Comparison of ENCODE assay signal across 28 cellular contexts in the genomic region with DNA sequence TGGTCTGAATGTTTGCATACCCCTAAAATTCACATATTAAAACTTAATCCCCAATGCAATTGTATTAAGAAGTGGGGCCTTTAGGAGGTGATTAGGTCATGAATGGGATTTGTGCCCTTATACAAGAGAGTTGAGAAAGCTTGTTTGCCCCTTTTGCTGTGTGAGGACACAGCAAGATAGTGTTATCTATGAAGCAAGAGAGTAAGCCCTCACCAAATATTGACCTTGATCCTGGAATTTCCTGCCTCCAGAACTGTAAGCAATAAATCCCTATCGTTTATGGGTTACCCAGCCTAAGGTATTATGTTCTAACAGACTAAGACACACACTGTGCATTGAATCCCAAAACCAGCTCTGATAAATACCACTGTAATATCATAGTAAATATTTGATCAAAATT.
"Had no signal": no experiment of that assay in that cellular context is flagged by ENCODE, and none has a peak within 500 bp of the region (broad histone marks: within the 10 kb centered on the region; RNA-seq: fewer than 3 reads in every experiment).

No MANE protein-coding gene starts in this region.

- H3K27me3 ChIP-seq: adrenal gland, MG63, Peyer's patch, SJCRH30 had no signal

- DNase-seq: activated CD4-positive, alpha-beta T cell treated with anti-CD3 and anti-CD28 coated beads for 48 hours; activated CD4-positive, alpha-beta T cell treated with anti-CD3 and anti-CD28 coated beads, Interleukin-2, amount 50 U/mL, for 4 hours; activated CD4-positive, CD25-positive, alpha-beta regulatory T cell treated with anti-CD3 and anti-CD28 coated beads, Interleukin-2, amount 50 U/mL, for 72 hours; activated CD8-positive, alpha-beta memory T cell treated with anti-CD3 and anti-CD28 coated beads, Interleukin-2, amount 50 U/mL, for 48 hours; activated CD8-positive, alpha-beta T cell treated with anti-CD3 and anti-CD28 coated beads, Interleukin-2, amount 10 ng/mL, durations not matched to agents 7 days and 5 days; activated naive CD4-positive, alpha-beta T cell treated with anti-CD3 and anti-CD28 coated beads, Interleukin-2, amount 50 U/mL, for 16 hours; activated naive CD8-positive, alpha-beta T cell treated with anti-CD3 and anti-CD28 coated beads, Interleukin-2, amount 10 ng/mL, durations not matched to agents 7 days and 5 days; activated T-cell treated with anti-CD3 and anti-CD28 coated beads, Interleukin-2, amount 50 U/mL, for 1 hour; adrenal gland; anterior cingulate cortex; cerebellar nuclear complex; MG63; MV-4-11; NCI-H1092 treated with DMSO at 0.1 percent for 48 hours; NCI-H1417 treated with DMSO at 0.1 percent for 48 hours; NCI-H187; NCI-H2171; NCI-H226; NCI-H510A treated with DMSO at 0.1 percent for 48 hours; NCI-H774; NK-92 treated with Interleukin-12 subunit alpha and Interleukin-12 subunit beta, amount 100 ng/mL, for 24 hours; Peyer's patch; Right ventricle myocardium superior; SJCRH30; SK-N-SH had no signal

- ATAC-seq: activated CD8-positive, alpha-beta T cell treated with anti-CD3 and anti-CD28 coated beads, Interleukin-2, amount 10 ng/mL, durations not matched to agents 7 days and 5 days; WTC11 had no signal

- H3K4me3 ChIP-seq: adrenal gland, MG63, Peyer's patch, SJCRH30 had no signal

- H3K9me3 ChIP-seq: adrenal gland, MG63, Peyer's patch, SJCRH30, SK-N-SH had no signal

- H3K4me1 ChIP-seq: adrenal gland, Peyer's patch, SJCRH30 had no signal

- H3K27ac ChIP-seq: adrenal gland, KMS-11, Peyer's patch, RWPE1, SJCRH30 had no signal

- H3K36me3 ChIP-seq: adrenal gland, MG63, Peyer's patch, SJCRH30 had no signal
